ENCODE assay signal across 15 cellular contexts in genomic region chr11:46413755-46414465, GRCh38. TPM values are rescaled to one million over a fixed set of nuclear protein-coding genes. Genes with fewer than 3 reads are reported as not detected.
DNase-seq lines count a peak whose midpoint lies in the region; ATAC-seq, FAIRE-seq and TF ChIP-seq lines count a peak whose summit lies in the region.
"Had no signal": no experiment of that assay in that cellular context is flagged by ENCODE, and none has a peak within 500 bp of the region (broad histone marks: within the 10 kb centered on the region; RNA-seq: fewer than 3 reads in every experiment).

No MANE protein-coding gene starts in this region.

- no peaks in the 10 kb centered on the region for H3K27me3 Mint-ChIP-seq in CD8-positive, alpha-beta T cell (ENCODE audit: low read depth)
- peaks cover 12% of the 10 kb centered on the region for H3K27me3 Mint-ChIP-seq in GM23338 (ENCODE audit: insufficient read depth, low read depth, poor library complexity)

- no peak for FAIRE-seq in H1 (lab: Jason Lieb, UNC)
- FAIRE-seq in GM12891 (lab: Jason Lieb, UNC): no peak
- FAIRE-seq: H54 had no signal

- no peak overlapping the region for H2BK120ac ChIP-seq in H1 (replicated peaks; ENCODE audit: low read depth, low read length)

- POLR2A ChIA-PET in CD8-positive, alpha-beta T cell (lab: Charles Lee): interaction anchor here (1.2 kb wide), 1 partner anchor 14 kb away, joined by 3 read pairs; no protein-coding TSS in a partner anchor
- POLR2A ChIA-PET in H1 (lab: Charles Lee; ENCODE audit: partially characterized antibody): no interaction called here

- CTCF ChIA-PET in CD8-positive, alpha-beta T cell (lab: Charles Lee): interaction anchor here (0.8 to 1.1 kb wide), 2 partner anchors 16 to 115 kb away, joined by 3 to 4 read pairs; no protein-coding TSS in a partner anchor
- CTCF ChIA-PET in H1 (lab: Charles Lee; ENCODE audit: partially characterized antibody): interaction anchor here (0.7 to 3.1 kb wide), 12 partner anchors 8 to 118 kb away, joined by 3 to 17 read pairs (median 4); partner anchors contain the start of gene CHRM4

- H3K4ac ChIP-seq in H1 (replicated peaks; ENCODE audit: insufficient read length, low read depth, low read length): no peak overlapping the region

- 98% methylated on average over 9 of the region's 9 CpGs; no CpG with 5 or more reads in 1 of the 2 experiments for WGBS in H1 (ENCODE audit: extremely low coverage in 1 of 2, insufficient coverage in 1 of 2, insufficient read length in 1 of 2, insufficient replicate concordance in 2 of 2, low coverage in 1 of 2, low lambda C conversion rate in 2 of 2, missing lambda C conversion rate in 1 of 2), 2 experiments

- no peak overlapping the region for H2AFZ ChIP-seq in GM23338
- H2AFZ ChIP-seq in H1 (ENCODE audit: low read length): no peak overlapping the region

- H3K27ac Mint-ChIP-seq in CD8-positive, alpha-beta T cell: peak overlapping the region; percentile 81
- H3K27ac Mint-ChIP-seq in GM23338: 0 out of 2 replicates have a peak overlapping the region, but pooled peaks have one; percentile 31

- TF ChIP-seq CTCF in CD8-positive, alpha-beta T cell (IDR thresholded peaks at IDR 0.05): no peak
- TF ChIP-seq CTCF in GM23338 (conservative IDR thresholded peaks at IDR 0.05; ENCODE audit: low read depth in 2 of 2) (no peak), H1 (IDR thresholded peaks at IDR 0.05; ENCODE audit: control extremely low read depth in 1 of 3, insufficient read depth in 1 of 3, low read depth in 1 of 3, low read length in 3 of 3) (no peak)

- H3K4me3 ChIP-seq in CD8-positive, alpha-beta T cell (ENCODE audit: low read depth, low read length): no peak overlapping the region
- no peak overlapping the region for H3K4me3 ChIP-seq in GM23338
- H3K4me3 ChIP-seq in H1 (ENCODE audit: extremely low read depth in 1 of 4, insufficient read depth in 2 of 4, low read depth in 3 of 4, low read length in 4 of 4): no peak overlapping the region
- H3K4me3 ChIP-seq: left ventricle myocardium inferior, sigmoid colon had no signal

- H3K9me2 ChIP-seq in GM23338 (ENCODE audit: insufficient read depth): no peaks in the 10 kb centered on the region

- no peak overlapping the region for H2BK12ac ChIP-seq in H1 (ENCODE audit: low read depth, low read length)

- H3K56ac ChIP-seq in H1 (replicated peaks; ENCODE audit: insufficient read length, low read depth, low read length): no peak overlapping the region

- H4K20me1 ChIP-seq in GM23338 (replicated peaks; ENCODE audit: insufficient read depth): no peaks in the 10 kb centered on the region
- no peaks in the 10 kb centered on the region for H4K20me1 ChIP-seq in H1 (replicated peaks in 1 of 2; ENCODE audit: control insufficient read depth in 1 of 2, insufficient read depth in 2 of 2, low read length in 2 of 2)

- peaks cover 29% of the 10 kb centered on the region for H3K4me1 ChIP-seq in CD8-positive, alpha-beta T cell (ENCODE audit: insufficient read depth, low read length)
- H3K4me1 ChIP-seq in GM23338 (ENCODE audit: insufficient read depth): peaks cover 4% of the 10 kb centered on the region; the same call in 1 of the 2 replicates
- peaks cover 0 to 4% (median 0%) of the 10 kb centered on the region in 4 experiments; a peak in 1 of 7 replicates for H3K4me1 ChIP-seq in H1 (replicated peaks in 1 of 4; ENCODE audit: control insufficient read depth in 3 of 4, insufficient read depth in 4 of 4, low read length in 3 of 4)
- H3K4me1 ChIP-seq: sigmoid colon had no signal

- no peaks in the 10 kb centered on the region for H3F3A ChIP-seq in GM23338 (replicated peaks; ENCODE audit: low read depth)

- no peak overlapping the region for H2AK5ac ChIP-seq in H1 (ENCODE audit: low read depth, low read length)

- H3K23ac ChIP-seq in H1 (ENCODE audit: insufficient read length): no peak overlapping the region

- H3K4me1 Mint-ChIP-seq in CD8-positive, alpha-beta T cell (ENCODE audit: low read depth): peaks cover 35% of the 10 kb centered on the region
- H3K4me1 Mint-ChIP-seq in GM23338: peaks cover 21% of the 10 kb centered on the region; the same call in 2 of the 3 replicates

- H3K9ac ChIP-seq in H1 (replicated peaks in 1 of 4; ENCODE audit: extremely low read depth in 1 of 4, low read depth in 3 of 4, low read length in 3 of 4): no peak overlapping the region

- TF ChIP-seq RAD21 in H1 (IDR thresholded peaks at IDR 0.05 in 1 of 2, conservative IDR thresholded peaks at IDR 0.05 in 1 of 2; ENCODE audit: low read depth in 2 of 2, low read length in 2 of 2): no peak

- H3K4me3 Mint-ChIP-seq in CD8-positive, alpha-beta T cell: peak overlapping the region; percentile 61
- no peak overlapping the region for H3K4me3 Mint-ChIP-seq in GM23338

- TF ChIP-seq EP300 in H1 (IDR thresholded peaks at IDR 0.05; ENCODE audit: borderline replicate concordance in 1 of 2, low read depth in 2 of 2, low read length in 2 of 2): no peak

- peak overlapping the region; percentile 1; the same call in 1 of the 2 replicates for H4K8ac ChIP-seq in H1 (ENCODE audit: extremely low read depth, insufficient read depth, low read length)

- no peak overlapping the region for H2BK15ac ChIP-seq in H1 (ENCODE audit: low read length)

- no peaks in the 10 kb centered on the region for H3K23me2 ChIP-seq in H1 (ENCODE audit: low read depth, low read length)

- H3K18ac ChIP-seq in H1 (ENCODE audit: extremely low read depth, low read length): no peak overlapping the region

- peak; percentile 72 for ATAC-seq in CD8-positive, alpha-beta T cell
- ATAC-seq in GM23338 (no peak), HG02870 (IDR thresholded peaks at IDR 0.05; ENCODE audit: unreplicated experiment) (no peak)
- ATAC-seq: activated naive CD4-positive, alpha-beta T cell treated with anti-CD3 and anti-CD28 coated beads, Interleukin-2, amount 50 U/mL, for 72 hours; Panc1 had no signal

- TF ChIP-seq POLR2A in H1 (IDR thresholded peaks at IDR 0.05; ENCODE audit: control extremely low read depth in 1 of 2, low read depth in 2 of 2, low read length in 2 of 2) (no peak), GM12891 (IDR thresholded peaks at IDR 0.05; ENCODE audit: low read depth, low read length) (no peak)

- H2BK20ac ChIP-seq in H1 (ENCODE audit: low read length): no peak overlapping the region

- peaks cover 24% of the 10 kb centered on the region for H3K36me3 ChIP-seq in CD8-positive, alpha-beta T cell (ENCODE audit: insufficient read depth, low read length)
- H3K36me3 ChIP-seq in GM23338 (ENCODE audit: insufficient read depth): no peaks in the 10 kb centered on the region
- H3K36me3 ChIP-seq in H1 (ENCODE audit: control insufficient read depth in 2 of 4, insufficient read depth in 4 of 4, low read length in 3 of 4): peaks cover 0 to 3% (median 1%) of the 10 kb centered on the region in 4 experiments; a peak in 5 of 8 replicates

- no peaks in the 10 kb centered on the region for H3K9me3 ChIP-seq in CD8-positive, alpha-beta T cell (ENCODE audit: low read length)
- H3K9me3 ChIP-seq in H1 (ENCODE audit: insufficient read depth in 2 of 2, low read depth in 1 of 2, low read length in 1 of 2): no peaks in the 10 kb centered on the region
- H3K9me3 ChIP-seq: left ventricle myocardium inferior, sigmoid colon had no signal

- intact Hi-C loops in CD8-positive, alpha-beta T cell (cut with DNase I, micrococcal nuclease): no loop called here

- no peak overlapping the region for H4K5ac ChIP-seq in H1 (ENCODE audit: insufficient read length, low read depth, low read length)

- no peak overlapping the region for H2BK5ac ChIP-seq in H1 (ENCODE audit: low read depth, low read length)

- H3K79me2 ChIP-seq in GM23338 (replicated peaks; ENCODE audit: insufficient read depth): no peaks in the 10 kb centered on the region
- no peaks in the 10 kb centered on the region for H3K79me2 ChIP-seq in H1 (ENCODE audit: control insufficient read depth in 1 of 2, insufficient read depth in 2 of 2, low read length in 2 of 2)

- no peaks in the 10 kb centered on the region for H3K79me1 ChIP-seq in H1 (ENCODE audit: low read depth, low read length)

- no peak overlapping the region for H3K4me2 ChIP-seq in GM23338
- no peak overlapping the region for H3K4me2 ChIP-seq in H1 (ENCODE audit: insufficient read depth in 1 of 2, low read depth in 2 of 2, low read length in 2 of 2)

- H3K36me3 Mint-ChIP-seq in CD8-positive, alpha-beta T cell: peaks cover 75% of the 10 kb centered on the region
- peaks cover 26% of the 10 kb centered on the region for H3K36me3 Mint-ChIP-seq in GM23338 (ENCODE audit: low read depth)

- DNase-seq in CD8-positive, alpha-beta T cell: peak in 2 of 7 experiments; percentile 20 to 44
- DNase-seq in GM23338 (ENCODE audit: low spot score) (no peak), NCI-H2196 treated with DMSO at 0.1 percent for 48 hours (lab: John Stamatoyannopoulos, UW; ENCODE audit: unreplicated experiment) (peak; percentile 68), H1 (ENCODE audit: low read depth in 1 of 2, low spot score in 2 of 2) (no peak), HK-2 (ENCODE audit: unreplicated experiment) (no peak), GM12891 (ENCODE audit: insufficient read length, low spot score) (no peak), GOT3 (lab: John Stamatoyannopoulos, UW) (no peak)
- DNase-seq: GF-D8, left ventricle myocardium inferior, sigmoid colon, T1000 had no signal

- no peak overlapping the region for H4K91ac ChIP-seq in H1 (replicated peaks; ENCODE audit: insufficient read length, low read length)

- H3K27ac ChIP-seq in CD8-positive, alpha-beta T cell (ENCODE audit: low read depth, low read length): no peak overlapping the region
- H3K27ac ChIP-seq in GM23338 (ENCODE audit: low read depth): no peak overlapping the region
- H3K27ac ChIP-seq in H1 (ENCODE audit: low read depth, low read length): no peak overlapping the region
- H3K27ac ChIP-seq: left ventricle myocardium inferior, sigmoid colon had no signal

- no peaks in the 10 kb centered on the region for H3K27me3 ChIP-seq in CD8-positive, alpha-beta T cell (ENCODE audit: insufficient read depth, low read length)
- no peaks in the 10 kb centered on the region for H3K27me3 ChIP-seq in GM23338 (ENCODE audit: insufficient read depth)
- H3K27me3 ChIP-seq in H1 (replicated peaks in 1 of 4; ENCODE audit: control insufficient read depth in 3 of 4, extremely low read depth in 1 of 4, insufficient read depth in 3 of 4, low read length in 3 of 4): no peaks in the 10 kb centered on the region
- H3K27me3 ChIP-seq: sigmoid colon had no signal

- H3K14ac ChIP-seq in H1 (ENCODE audit: insufficient read length): no peak overlapping the region

- no peaks in the 10 kb centered on the region for H3K9me3 Mint-ChIP-seq in CD8-positive, alpha-beta T cell
- no peaks in the 10 kb centered on the region; the same call in 2 of the 3 replicates for H3K9me3 Mint-ChIP-seq in GM23338
- H3K9me3 Mint-ChIP-seq: activated naive CD4-positive, alpha-beta T cell treated with anti-CD3 and anti-CD28 coated beads, Interleukin-2, amount 50 U/mL, for 72 hours had no signal

RNA-seq across cellular contexts. Expression of gene CHRM4, which starts 22.3 kb away (rescaled TPM):
- 1 to 10 TPM; 2.9 to 4.1 TPM for total RNA-seq in CD8-positive, alpha-beta T cell
- total RNA-seq in GM23338 (2014; rRNA removed; shearing (Covaris generic)): 0.93 and 0.97 TPM in 2 replicates
- polyA plus RNA-seq in GM23338 (2016; fragmentation: Nextera tagmentation; extraction: Ambion mirVana): not detected in 2 replicates
- 0.63 and 1.1 TPM in 2 replicates for total RNA-seq in H1 (2021; fragmentation: NEBNext Ultra II Directional; extraction: Animal tissue kit (Norgen Biotek cat#: 25700))
- 1.3 and 2.2 TPM in 2 replicates for polyA plus RNA-seq in H1 (2011; rRNA removed)
- polyA plus RNA-seq in H1 (2011; cell fraction: cytosol; rRNA removed): 0.98 TPM
- polyA plus RNA-seq in H1 (2011; cell fraction: nucleus; rRNA removed): 1.1 TPM
- 0.30 to 1.0 TPM (median 0.96 TPM) in 4 replicates for polyA plus RNA-seq in H1 (2012, experiment 1 of 2)
- polyA plus RNA-seq in H1 (2012, experiment 2 of 2): 0.66 TPM
- 0.73 TPM for polyA plus RNA-seq in H1 (2013, experiment 1 of 2)
- polyA plus RNA-seq in H1 (2013, experiment 2 of 2): 0.68 TPM
- polyA minus RNA-seq in H1 (2011; rRNA and poly(A)+ RNA removed): 1.6 and 1.9 TPM in 2 replicates
- not detected for polyA minus RNA-seq in H1 (2011; cell fraction: cytosol; rRNA and poly(A)+ RNA removed)
- polyA minus RNA-seq in H1 (2011; cell fraction: nucleus; rRNA and poly(A)+ RNA removed): 1.1 TPM
- 0.22 TPM for polyA plus RNA-seq in GM12891 (2012; ENCODE audit: low read depth, missing spikeins)
- total RNA-seq: left ventricle myocardium inferior had no signal

RNA-seq across cellular contexts. Expression of gene MDK, which starts 32.4 kb away (rescaled TPM):
- 1 to 10 TPM; 3.6 TPM for total RNA-seq in CD8-positive, alpha-beta T cell
- total RNA-seq in GM23338 (2014; rRNA removed; shearing (Covaris generic)): 388 and 438 TPM in 2 replicates
- polyA plus RNA-seq in GM23338 (2016; fragmentation: Nextera tagmentation; extraction: Ambion mirVana): 451 and 477 TPM in 2 replicates
- 309 and 338 TPM in 2 replicates for total RNA-seq in H1 (2021; fragmentation: NEBNext Ultra II Directional; extraction: Animal tissue kit (Norgen Biotek cat#: 25700))
- 606 and 948 TPM in 2 replicates for polyA plus RNA-seq in H1 (2011; rRNA removed)
- 870 TPM for polyA plus RNA-seq in H1 (2011; cell fraction: cytosol; rRNA removed)
- 559 TPM for polyA plus RNA-seq in H1 (2011; cell fraction: nucleus; rRNA removed)
- polyA plus RNA-seq in H1 (2012, experiment 1 of 2): 605 to 743 TPM (median 671 TPM) in 4 replicates
- polyA plus RNA-seq in H1 (2012, experiment 2 of 2): 841 TPM
- polyA plus RNA-seq in H1 (2013, experiment 1 of 2): 949 TPM
- 1,178 TPM for polyA plus RNA-seq in H1 (2013, experiment 2 of 2)
- 84.3 and 125 TPM in 2 replicates for polyA minus RNA-seq in H1 (2011; rRNA and poly(A)+ RNA removed)
- polyA minus RNA-seq in H1 (2011; cell fraction: cytosol; rRNA and poly(A)+ RNA removed): 189 TPM
- 88.1 TPM for polyA minus RNA-seq in H1 (2011; cell fraction: nucleus; rRNA and poly(A)+ RNA removed)
- 2.5 TPM for polyA plus RNA-seq in GM12891 (2012; ENCODE audit: low read depth, missing spikeins)

Comparison
In these comparisons a context has a peak if more than half of its experiments do, and no peak if none do; other contexts are left out.
1. RNA of gene MDK, which starts 32.4 kb away (total RNA-seq): 388 to 438 TPM in GM23338 and 309 to 338 TPM in H1; 3.6 TPM in CD8-positive, alpha-beta T cell; every median in the first group is over 10 times any median in the second.